9 cellular contexts compared by ENCODE assay signal in the genomic region with DNA sequence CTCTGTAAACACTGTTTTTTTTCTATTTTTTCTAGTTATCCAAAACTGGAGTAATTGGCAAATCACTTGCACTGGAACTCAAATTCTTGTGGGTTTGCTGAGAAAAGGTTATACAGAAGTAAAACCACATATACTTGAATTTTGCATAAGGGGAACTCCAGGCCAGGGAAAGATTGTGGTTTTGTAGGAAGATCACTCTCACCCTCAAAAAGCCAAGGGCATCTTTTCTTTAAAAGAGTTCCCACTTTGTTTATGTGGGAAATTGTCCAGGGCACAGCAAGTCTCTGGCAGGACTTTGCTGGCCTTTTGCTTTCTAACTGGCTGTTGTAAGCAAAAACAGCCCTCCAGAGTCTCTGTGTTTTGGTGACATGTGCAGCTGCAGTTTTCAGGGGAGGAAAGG.
DNase-seq lines count a peak whose midpoint lies in the region; ATAC-seq and TF ChIP-seq lines count a peak whose summit lies in the region.
"Had no signal": no experiment of that assay in that cellular context is flagged by ENCODE, and none has a peak within 500 bp of the region (broad histone marks: within the 10 kb centered on the region; RNA-seq: fewer than 3 reads in every experiment).

No MANE protein-coding gene starts in this region.

- H3K4ac ChIP-seq in trophoblast cell (ENCODE audit: low read depth, low read length): no peak overlapping the region

- POLR2A ChIA-PET in CD4-positive, alpha-beta memory T cell (lab: Charles Lee; ENCODE audit: partially characterized antibody): no interaction called here

- no peak overlapping the region for H2BK12ac ChIP-seq in trophoblast cell (ENCODE audit: low read length)

- H3K18ac ChIP-seq in trophoblast cell (ENCODE audit: low read length): no peak overlapping the region

- H2AFZ ChIP-seq in SU-DHL-6 (ENCODE audit: low read depth, low read length, severe bottlenecking): no peak overlapping the region
- no peak overlapping the region for H2AFZ ChIP-seq in trophoblast cell (ENCODE audit: insufficient read depth, low read length, poor library complexity)

- H3K79me2 ChIP-seq in SU-DHL-6 (ENCODE audit: insufficient read depth, low read length) (no peaks in the 10 kb centered on the region), trophoblast cell (ENCODE audit: control insufficient read depth, insufficient read depth, low read length, poor library complexity) (no peaks in the 10 kb centered on the region)

- no peak overlapping the region for H4K91ac ChIP-seq in trophoblast cell (ENCODE audit: low read depth, low read length)

- peak overlapping the region; percentile 33 for H3K4me2 ChIP-seq in SU-DHL-6 (ENCODE audit: low read depth, low read length, poor library complexity, severe bottlenecking)
- H3K4me2 ChIP-seq in trophoblast cell (ENCODE audit: low read length): no peak overlapping the region

- peak overlapping the region; percentile 72 for H3K4me3 Mint-ChIP-seq in activated CD4-positive, alpha-beta T cell treated with anti-CD3 and anti-CD28 coated beads, Interleukin-2, amount 10 ng/mL, durations not matched to agents 24 days and 14 days
- H3K4me3 Mint-ChIP-seq in CD4-positive, alpha-beta memory T cell: no peak overlapping the region
- H3K4me3 Mint-ChIP-seq: B cell had no signal

- peaks cover 32% of the 10 kb centered on the region for H3K4me1 Mint-ChIP-seq in activated CD4-positive, alpha-beta T cell treated with anti-CD3 and anti-CD28 coated beads, Interleukin-2, amount 10 ng/mL, durations not matched to agents 24 days and 14 days
- H3K4me1 Mint-ChIP-seq in CD4-positive, alpha-beta memory T cell: no peaks in the 10 kb centered on the region

- H3K27me3 ChIP-seq in SU-DHL-6 (ENCODE audit: low read length): no peaks in the 10 kb centered on the region
- no peaks in the 10 kb centered on the region for H3K27me3 ChIP-seq in CD4-positive, alpha-beta memory T cell (ENCODE audit: insufficient read depth, low read length)
- H3K27me3 ChIP-seq in trophoblast cell (ENCODE audit: insufficient read depth, low read length): no peaks in the 10 kb centered on the region

- no peaks in the 10 kb centered on the region for H3K27me3 Mint-ChIP-seq in activated CD4-positive, alpha-beta T cell treated with anti-CD3 and anti-CD28 coated beads, Interleukin-2, amount 10 ng/mL, durations not matched to agents 24 days and 14 days
- no peaks in the 10 kb centered on the region for H3K27me3 Mint-ChIP-seq in CD4-positive, alpha-beta memory T cell
- H3K27me3 Mint-ChIP-seq: B cell had no signal

- intact Hi-C loops in activated CD4-positive, alpha-beta T cell treated with anti-CD3 and anti-CD28 coated beads, Interleukin-2, amount 10 ng/mL, durations not matched to agents 24 days and 14 days (cut with micrococcal nuclease): loop anchor here (1.0 to 2.0 kb wide), 4 partner anchors 86 to 342 kb away; no protein-coding TSS in a partner anchor
- intact Hi-C loops in CD4-positive, alpha-beta memory T cell (cut with micrococcal nuclease): no loop called here

- no peaks in the 10 kb centered on the region for H3K4me1 ChIP-seq in CD4-positive, alpha-beta memory T cell (ENCODE audit: insufficient read depth, low read length)
- no peaks in the 10 kb centered on the region for H3K4me1 ChIP-seq in trophoblast cell (ENCODE audit: control insufficient read depth in 1 of 2, insufficient read depth in 2 of 2, low read length in 2 of 2)

- ATAC-seq in HG03039 (IDR thresholded peaks at IDR 0.05; ENCODE audit: unreplicated experiment) (peak; percentile 90), esophagus mucosa (no peak)

- no peak for TF ChIP-seq CTCF in SU-DHL-6 (IDR thresholded peaks at IDR 0.05; ENCODE audit: insufficient read depth, low read length, poor library complexity, severe bottlenecking)

- H4K12ac ChIP-seq in trophoblast cell (ENCODE audit: low read depth, low read length): no peak overlapping the region

- no peak overlapping the region for H2BK120ac ChIP-seq in trophoblast cell (ENCODE audit: insufficient read depth, low read length, poor library complexity)

- H3K9me3 ChIP-seq in SU-DHL-6 (ENCODE audit: insufficient read depth, low read length) (no peaks in the 10 kb centered on the region), trophoblast cell (ENCODE audit: insufficient read depth, low read depth, low read length) (no peaks in the 10 kb centered on the region)
- H3K9me3 ChIP-seq in CD4-positive, alpha-beta memory T cell (ENCODE audit: control insufficient read depth in 1 of 2, low read length in 2 of 2): no peaks in the 10 kb centered on the region

- H2BK5ac ChIP-seq in trophoblast cell (ENCODE audit: low read depth, low read length, poor library complexity): no peak overlapping the region

- no peaks in the 10 kb centered on the region for H3K9me2 ChIP-seq in SU-DHL-6 (replicated peaks; ENCODE audit: insufficient read depth, low read length)

- H3K9ac ChIP-seq in SU-DHL-6 (ENCODE audit: low read length): no peak overlapping the region
- no peak overlapping the region for H3K9ac ChIP-seq in trophoblast cell (ENCODE audit: low read length)

- CTCF ChIA-PET in CD4-positive, alpha-beta memory T cell (lab: Charles Lee; ENCODE audit: partially characterized antibody): no interaction called here

- DNase-seq in activated CD4-positive, alpha-beta T cell treated with anti-CD3 and anti-CD28 coated beads, Interleukin-2, amount 10 ng/mL, durations not matched to agents 24 days and 14 days: peak; percentile 64
- DNase-seq in activated CD4-positive, alpha-beta T cell treated with anti-CD3 and anti-CD28 coated beads, Interleukin-2, amount 50 U/mL, for 4 hours: no peak
- DNase-seq in hepatic stellate cell (ENCODE audit: low spot score) (peak; percentile 28), trophoblast cell (no peak)
- DNase-seq in CD4-positive, alpha-beta memory T cell: no peak

- no peak overlapping the region for H3K4me3 ChIP-seq in SU-DHL-6 (ENCODE audit: insufficient read depth, low read length, poor library complexity, severe bottlenecking)
- H3K4me3 ChIP-seq in CD4-positive, alpha-beta memory T cell (ENCODE audit: low read length in 2 of 2): no peak overlapping the region
- H3K4me3 ChIP-seq in trophoblast cell (ENCODE audit: low read depth, low read length): no peak overlapping the region

- H3K14ac ChIP-seq in trophoblast cell (ENCODE audit: low read length): no peak overlapping the region

- H3K27ac ChIP-seq in SU-DHL-6 (ENCODE audit: low read depth, low read length): no peak overlapping the region
- no peak overlapping the region for H3K27ac ChIP-seq in CD4-positive, alpha-beta memory T cell (ENCODE audit: low read depth, low read length)
- no peak overlapping the region for H3K27ac ChIP-seq in trophoblast cell (ENCODE audit: low read depth, low read length)

- no peak overlapping the region for H3K23ac ChIP-seq in trophoblast cell (ENCODE audit: low read length)

- no peaks in the 10 kb centered on the region for H3K36me3 Mint-ChIP-seq in activated CD4-positive, alpha-beta T cell treated with anti-CD3 and anti-CD28 coated beads, Interleukin-2, amount 10 ng/mL, durations not matched to agents 24 days and 14 days (ENCODE audit: low read depth)
- no peaks in the 10 kb centered on the region for H3K36me3 Mint-ChIP-seq in CD4-positive, alpha-beta memory T cell

- peaks cover 1% of the 10 kb centered on the region for H3K9me3 Mint-ChIP-seq in activated CD4-positive, alpha-beta T cell treated with anti-CD3 and anti-CD28 coated beads, Interleukin-2, amount 10 ng/mL, durations not matched to agents 24 days and 14 days
- H3K9me3 Mint-ChIP-seq in CD4-positive, alpha-beta memory T cell: peaks cover 0 to 2% (median 0%) of the 10 kb centered on the region in 8 donors

- H3K36me3 ChIP-seq in SU-DHL-6 (ENCODE audit: low read length) (no peaks in the 10 kb centered on the region), trophoblast cell (ENCODE audit: control insufficient read depth in 1 of 2, insufficient read depth in 2 of 2, low read length in 2 of 2) (no peaks in the 10 kb centered on the region)
- H3K36me3 ChIP-seq in CD4-positive, alpha-beta memory T cell (ENCODE audit: insufficient read depth, low read length): no peaks in the 10 kb centered on the region

- no peak overlapping the region for H2AK5ac ChIP-seq in trophoblast cell (ENCODE audit: low read length)

- no peak overlapping the region for H4K8ac ChIP-seq in trophoblast cell (ENCODE audit: low read depth, low read length)

- H4K20me1 ChIP-seq in SU-DHL-6 (ENCODE audit: low read depth, low read length): no peaks in the 10 kb centered on the region

- no peaks in the 10 kb centered on the region for H3K79me1 ChIP-seq in trophoblast cell (ENCODE audit: low read length)

- H3K27ac Mint-ChIP-seq in activated CD4-positive, alpha-beta T cell treated with anti-CD3 and anti-CD28 coated beads, Interleukin-2, amount 10 ng/mL, durations not matched to agents 24 days and 14 days: peak overlapping the region; percentile 77
- no peak overlapping the region for H3K27ac Mint-ChIP-seq in CD4-positive, alpha-beta memory T cell
- H3K27ac Mint-ChIP-seq: B cell had no signal

- H3F3A ChIP-seq in SU-DHL-6 (ENCODE audit: insufficient read depth): no peaks in the 10 kb centered on the region

Comparison
In these comparisons a context has a peak if more than half of its experiments do, and no peak if none do; other contexts are left out.
1. DNase-seq: peak in activated CD4-positive, alpha-beta T cell treated with anti-CD3 and anti-CD28 coated beads, Interleukin-2, amount 10 ng/mL, durations not matched to agents 24 days and 14 days (single experiment) and hepatic stellate cell (single experiment); none in activated CD4-positive, alpha-beta T cell treated with anti-CD3 and anti-CD28 coated beads, Interleukin-2, amount 50 U/mL, for 4 hours (0 of 2), CD4-positive, alpha-beta memory T cell (0 of 5) and trophoblast cell (0 of 2).